7 cellular contexts compared by ENCODE assay signal in the genomic region with DNA sequence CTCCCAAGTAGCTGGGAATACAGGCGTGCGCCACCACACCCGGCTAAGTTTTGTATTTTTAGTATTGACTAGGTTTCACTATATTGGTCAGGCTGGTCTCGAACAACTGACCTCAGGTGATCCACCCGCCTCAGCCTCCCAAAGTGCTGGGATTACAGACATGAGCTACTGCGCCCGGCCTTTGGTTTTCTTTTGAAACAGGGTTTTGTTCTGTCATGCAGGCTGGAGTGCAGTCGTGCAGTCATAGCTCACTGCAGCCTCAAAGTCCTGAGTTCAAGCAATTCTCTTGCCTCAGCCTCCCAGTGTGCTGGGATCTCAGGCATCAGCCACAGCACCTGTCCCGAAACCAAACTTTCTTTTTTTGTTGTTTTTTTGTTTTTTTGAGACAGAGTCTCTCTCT. TPM values are rescaled to one million over a fixed set of nuclear protein-coding genes. Genes with fewer than 3 reads are reported as not detected.
"Had no signal": no experiment of that assay in that cellular context is flagged by ENCODE, and none has a peak within 500 bp of the region (broad histone marks: within the 10 kb centered on the region; RNA-seq: fewer than 3 reads in every experiment).

No MANE protein-coding gene starts in this region.

- DNase-seq: IMR-90, KBM-7, KG1 had no signal

- FAIRE-seq: HepG2, HTR-8/SVneo, K562 had no signal

RNA-seq across cellular contexts. Expression of gene GDPD1, which starts 39.7 kb away (rescaled TPM):
- total RNA-seq: HT-29 had no signal
